Comparison of ENCODE assay signal across 8 cellular contexts in genomic region chr2:121596221-121597080, GRCh38. TPM values are rescaled to one million over a fixed set of nuclear protein-coding genes. Genes with fewer than 3 reads are reported as not detected.
DNase-seq lines count a peak whose midpoint lies in the region; ATAC-seq, FAIRE-seq and TF ChIP-seq lines count a peak whose summit lies in the region.

No MANE protein-coding gene starts in this region.

- H3K36me3 ChIP-seq in PC-9 (ENCODE audit: low read depth) (no peaks in the 10 kb centered on the region), bronchial epithelial cell (ENCODE audit: control insufficient read depth, insufficient read depth, low read length) (peaks cover 2% of the 10 kb centered on the region)

- TF ChIP-seq CTCF in PC-9 (conservative IDR thresholded peaks at IDR 0.05) (peak; percentile 71), bronchial epithelial cell (IDR thresholded peaks at IDR 0.05; ENCODE audit: insufficient read depth, low read length, severe bottlenecking) (peak; percentile 51)

- H3K79me2 ChIP-seq in PC-9 (ENCODE audit: low read depth): 0 out of 2 replicates have a peak, but pooled peaks cover 18% of the 10 kb centered on the region

- H3K4me3 Mint-ChIP-seq in T-helper 2 cell treated with Interferon-gamma antibody and Interleukin-4, amounts not matched to agents 5 μg/mL and 100 μg/mL, for 36 hours: peak overlapping the region; percentile 65

- peak overlapping the region; percentile 15; the same call in 1 of the 2 replicates for H3K4me2 ChIP-seq in PC-9

- no peaks in the 10 kb centered on the region for H3K27me3 ChIP-seq in PC-9 (ENCODE audit: insufficient read depth, low read depth)
- no peaks in the 10 kb centered on the region for H3K27me3 ChIP-seq in bronchial epithelial cell (ENCODE audit: control insufficient read depth, insufficient read depth, low read length)

- ATAC-seq in GM21360 (IDR thresholded peaks at IDR 0.05; ENCODE audit: unreplicated experiment) (peak; percentile 61), HG03558 (IDR thresholded peaks at IDR 0.05; ENCODE audit: extremely low read depth, unreplicated experiment) (peak; percentile 41), left colon (peak; percentile 86)

- H3K9me3 Mint-ChIP-seq in T-helper 2 cell treated with Interferon-gamma antibody and Interleukin-4, amounts not matched to agents 5 μg/mL and 100 μg/mL, for 36 hours: no peaks in the 10 kb centered on the region

- no peak overlapping the region for H2AFZ ChIP-seq in PC-9

- H3K27ac ChIP-seq in PC-9: 0 out of 2 replicates have a peak overlapping the region, but pooled peaks have one; percentile 13

- peak; percentile 5 for DNase-seq in T-helper 2 cell treated with Interferon-gamma antibody and Interleukin-4, amounts not matched to agents 5 μg/mL and 100 μg/mL, for 36 hours (ENCODE audit: low spot score)
- no peak for DNase-seq in T-helper 2 cell
- peak; percentile 35 to 49 for DNase-seq in PC-9
- DNase-seq in bronchial epithelial cell (ENCODE audit: low read depth): peak; percentile 56
- DNase-seq in left colon: peak in 1 of 2 donors; percentile 22
- peak; percentile 78 for DNase-seq in superior temporal gyrus (ENCODE audit: extremely low spot score)

- CTCF ChIA-PET in PC-9 (lab: Charles Lee): interaction anchor here (0.7 kb wide), 1 partner anchor 136 kb away, joined by 3 read pairs; no protein-coding TSS in a partner anchor

- H3K9me2 ChIP-seq in PC-9 (ENCODE audit: insufficient read depth): no peaks in the 10 kb centered on the region

- H3K4me1 Mint-ChIP-seq in T-helper 2 cell treated with Interferon-gamma antibody and Interleukin-4, amounts not matched to agents 5 μg/mL and 100 μg/mL, for 36 hours (ENCODE audit: low read depth): peaks cover 32% of the 10 kb centered on the region

- H3K27ac Mint-ChIP-seq in T-helper 2 cell treated with Interferon-gamma antibody and Interleukin-4, amounts not matched to agents 5 μg/mL and 100 μg/mL, for 36 hours: peak overlapping the region; percentile 82

- no peaks in the 10 kb centered on the region for H3F3A ChIP-seq in PC-9 (ENCODE audit: insufficient read depth, low read depth)

- FAIRE-seq in bronchial epithelial cell (lab: Jason Lieb, UNC): no peak

- intact Hi-C loops in PC-9 (cut with micrococcal nuclease; ENCODE audit: unreplicated experiment) (loop anchor here (1.0 to 2.0 kb wide), 2 partner anchors 38 to 122 kb away; no protein-coding TSS in a partner anchor), left colon (cut with DNase I, micrococcal nuclease) (no loop called here)

- H3K36me3 Mint-ChIP-seq in T-helper 2 cell treated with Interferon-gamma antibody and Interleukin-4, amounts not matched to agents 5 μg/mL and 100 μg/mL, for 36 hours (ENCODE audit: low read depth): peaks cover 9% of the 10 kb centered on the region

- 0 out of 2 replicates have a peak, but pooled peaks cover 3% of the 10 kb centered on the region for H3K4me1 ChIP-seq in PC-9 (replicated peaks; ENCODE audit: insufficient read depth)

- POLR2A ChIA-PET in PC-9 (lab: Charles Lee; ENCODE audit: unreplicated experiment): no interaction called here

- H3K4me3 ChIP-seq in PC-9: no peak overlapping the region
- H3K4me3 ChIP-seq in bronchial epithelial cell (ENCODE audit: low read depth, low read length): peak overlapping the region; percentile 19

- BruUV-seq in PC-9 (replicated peaks; lab: Mats Ljungman, UMichigan): no TSS peak

- no peaks in the 10 kb centered on the region for H3K9me3 ChIP-seq in PC-9 (ENCODE audit: insufficient read depth, low read depth)

- H3K27me3 Mint-ChIP-seq in T-helper 2 cell treated with Interferon-gamma antibody and Interleukin-4, amounts not matched to agents 5 μg/mL and 100 μg/mL, for 36 hours (ENCODE audit: low read depth): no peaks in the 10 kb centered on the region

- H4K20me1 ChIP-seq in PC-9 (ENCODE audit: insufficient read depth): peaks cover 4% of the 10 kb centered on the region

RNA-seq across cellular contexts. Expression of gene CLASP1, which starts 52.8 kb away (rescaled TPM):
- total RNA-seq in PC-9 (2021) (61.8 and 83.5 TPM in 2 replicates), bronchial epithelial cell (46.5 and 56.9 TPM in 2 replicates), left colon (10 to 100 TPM; 33.8 to 36.1 TPM)

Comparison
In these comparisons a context has a peak if more than half of its experiments do, and no peak if none do; other contexts are left out.
1. DNase-seq: peak in T-helper 2 cell treated with Interferon-gamma antibody and Interleukin-4, amounts not matched to agents 5 μg/mL and 100 μg/mL, for 36 hours (single experiment), PC-9 (2 of 2), bronchial epithelial cell (single experiment) and superior temporal gyrus (single experiment); none in T-helper 2 cell (0 of 5).
2. Peak in every context shown above with its lines, with median percentiles within 50 percentile points of each other: ATAC-seq.